Comparison of ENCODE assay signal across 27 cellular contexts in the genomic region with DNA sequence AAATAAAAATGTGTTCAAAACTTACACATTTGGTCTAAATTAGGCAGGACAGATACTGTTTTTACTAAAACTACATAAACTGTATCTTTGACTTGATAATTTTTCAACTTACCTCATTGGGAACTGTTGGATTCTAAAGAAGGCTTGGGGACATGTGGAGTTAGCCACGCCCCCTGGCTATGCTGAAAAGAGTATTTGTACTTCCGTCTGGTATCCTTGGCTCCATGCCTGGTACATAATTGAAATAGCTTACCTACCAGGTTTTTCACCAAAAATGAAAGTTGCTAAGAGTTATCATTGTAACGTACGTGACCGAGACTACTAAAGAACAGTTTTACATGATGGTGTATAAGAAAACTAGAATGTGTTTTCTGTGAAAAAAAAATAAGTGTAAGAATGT.
A peak's percentile ranks its signal among the peaks of the same experiment; 100 is the strongest.
DNase-seq lines count a peak whose midpoint lies in the region; ATAC-seq and TF ChIP-seq lines count a peak whose summit lies in the region.
"Had no signal": no experiment of that assay in that cellular context is flagged by ENCODE, and none has a peak within 500 bp of the region (broad histone marks: within the 10 kb centered on the region; RNA-seq: fewer than 3 reads in every experiment).

No MANE protein-coding gene starts in this region.

- H3K9me3 ChIP-seq in body of pancreas: peaks cover 0 to 3% (median 0%) of the 10 kb centered on the region in 3 donors
- H3K9me3 ChIP-seq in left lung: peaks cover 0 to 34% of the 10 kb centered on the region in 2 donors

- no peak overlapping the region for H3K27ac ChIP-seq in body of pancreas
- no peak overlapping the region for H3K27ac ChIP-seq in left lung
- H3K27ac ChIP-seq: 22Rv1, BLaER1, HL-60, skin epidermis had no signal

- TF ChIP-seq POLR2A in body of pancreas (IDR thresholded peaks at IDR 0.05): no peak

- H3K27me3 ChIP-seq in body of pancreas: no peaks in the 10 kb centered on the region
- no peaks in the 10 kb centered on the region for H3K27me3 ChIP-seq in left lung
- H3K27me3 ChIP-seq: BLaER1 had no signal

- H3K4me1 ChIP-seq in body of pancreas (no peaks in the 10 kb centered on the region), left lung (no peaks in the 10 kb centered on the region)
- H3K4me1 ChIP-seq: BLaER1 had no signal

- peak; percentile 32 for DNase-seq in DMS 273 (lab: John Stamatoyannopoulos, UW; ENCODE audit: unreplicated experiment)
- DNase-seq in DMS 273 treated with DMSO at 0.1 percent for 48 hours (lab: John Stamatoyannopoulos, UW): no peak
- peak; percentile 54 for DNase-seq in LoVo (ENCODE audit: low spot score)
- DNase-seq in body of pancreas: peak; percentile 35 to 63 (median 48)
- DNase-seq in left lung: no peak
- DNase-seq in AG20443 (ENCODE audit: low spot score): no peak
- DNase-seq in activated CD4-positive, alpha-beta T cell treated with anti-CD3 and anti-CD28 coated beads for 1 hour: no peak
- no peak for DNase-seq in NCI-H1436 (lab: John Stamatoyannopoulos, UW)
- DNase-seq: activated CD4-positive, CD25-positive, alpha-beta regulatory T cell; activated CD8-positive, alpha-beta memory T cell treated with anti-CD3 and anti-CD28 coated beads for 24 hours; activated T-cell treated with anti-CD3 and anti-CD28 coated beads, Interleukin-2, amount 50 U/mL, for 48 hours; DMS153; foreskin fibroblast; hypothalamus; left cardiac atrium; NCI-H2081 treated with DMSO at 0.1 percent for 48 hours; NCI-H524 treated with DMSO at 0.1 percent for 48 hours; OCI-M1; stimulated activated CD4-positive, alpha-beta T cell treated with anti-CD3 and anti-CD28 coated beads, Interleukin-4, amount 100 ng/mL, for 24 hours; T1000 had no signal

- peak; percentile 66 for ATAC-seq in body of pancreas
- ATAC-seq in left lung: peak; percentile 36
- ATAC-seq: activated naive CD4-positive, alpha-beta T cell treated with anti-CD3 and anti-CD28 coated beads, Interleukin-2, amount 50 U/mL, for 72 hours; K562; left cardiac atrium; SK-N-SH treated with all-trans-retinoic acid at 6 μM for 48 hours had no signal

- intact Hi-C loops in body of pancreas (cut with DNase I): no loop called here
- intact Hi-C loops in left lung (cut with DNase I): no loop called here

- H3K4me3 ChIP-seq in body of pancreas: no peak overlapping the region
- no peak overlapping the region for H3K4me3 ChIP-seq in left lung
- H3K4me3 ChIP-seq: BLaER1, K562, skin epidermis had no signal

- H3K36me3 ChIP-seq in body of pancreas (replicated peaks in 1 of 2; ENCODE audit: insufficient read depth in 1 of 2, low read depth in 2 of 2) (no peaks in the 10 kb centered on the region), left lung (no peaks in the 10 kb centered on the region)
- H3K36me3 ChIP-seq: BLaER1 had no signal

- WGBS in body of pancreas, 2 donors: 45 to 53% methylated on average over 5 of the region's 5 CpGs

- TF ChIP-seq CTCF in body of pancreas (IDR thresholded peaks at IDR 0.05) (no peak), left lung (IDR thresholded peaks at IDR 0.05) (no peak)

Comparison
In these comparisons a context has a peak if more than half of its experiments do, and no peak if none do; other contexts are left out.
1. DNase-seq: peak in DMS 273 (single experiment), LoVo (single experiment) and body of pancreas (4 of 4); none in DMS 273 treated with DMSO at 0.1 percent for 48 hours (single experiment), left lung (0 of 2), AG20443 (single experiment), activated CD4-positive, alpha-beta T cell treated with anti-CD3 and anti-CD28 coated beads for 1 hour (single experiment) and NCI-H1436 (single experiment).